Comparison of ENCODE assay signal across 8 cellular contexts in genomic region chr11:66068923-66069714, GRCh38. TPM values are rescaled to one million over a fixed set of nuclear protein-coding genes. Genes with fewer than 3 reads are reported as not detected.
A peak's percentile ranks its signal among the peaks of the same experiment; 100 is the strongest.
DNase-seq lines count a peak whose midpoint lies in the region; ATAC-seq and TF ChIP-seq lines count a peak whose summit lies in the region.

No MANE protein-coding gene starts in this region.

- intact Hi-C loops in Panc1 (cut with micrococcal nuclease; ENCODE audit: unreplicated experiment) (no loop called here), sigmoid colon (cut with DNase I) (no loop called here)

- TF ChIP-seq EP300 in sigmoid colon (IDR thresholded peaks at IDR 0.05), result no peak

- TF ChIP-seq POLR2A in sigmoid colon (IDR thresholded peaks at IDR 0.05), result no peak

- peaks cover 24% of the 10 kb centered on the region for H3K36me3 ChIP-seq in Panc1 (ENCODE audit: control insufficient read depth, insufficient read depth, low read length)
- peaks cover 14 to 54% (median 25%) of the 10 kb centered on the region in 4 donors for H3K36me3 ChIP-seq in sigmoid colon

- ATAC-seq in Panc1, result peak; percentile 44

- H3K27me3 ChIP-seq in Panc1 (ENCODE audit: control insufficient read depth, insufficient read depth, low read length), result no peaks in the 10 kb centered on the region
- H3K27me3 ChIP-seq in sigmoid colon, result no peaks in the 10 kb centered on the region

- CTCF ChIA-PET in Panc1 (lab: Charles Lee), result interaction anchor here (0.6 to 1.3 kb wide), 4 partner anchors 14 to 217 kb away, joined by 3 to 6 read pairs (median 4); no protein-coding TSS in a partner anchor

- peak overlapping the region; percentile 92 for H3K27ac ChIP-seq in Panc1 (ENCODE audit: low read length)
- peak overlapping the region; percentile 88 to 98 (median 97) for H3K27ac ChIP-seq in sigmoid colon

- POLR2A ChIA-PET in Panc1 (lab: Charles Lee), result no interaction called here

- no peaks in the 10 kb centered on the region for H3K9me3 ChIP-seq in Panc1 (ENCODE audit: control insufficient read depth, insufficient read depth, low read depth, low read length)
- no peaks in the 10 kb centered on the region for H3K9me3 ChIP-seq in sigmoid colon

- H3K4me3 ChIP-seq in HFF-Myc (replicated peaks; ENCODE audit: low read depth, low read length) (peak overlapping the region; percentile 61), Panc1 (ENCODE audit: low read depth in 2 of 2, low read length in 2 of 2) (peak overlapping the region; percentile 51 to 73), sigmoid colon (peak overlapping the region; percentile 47 to 100 (median 90))

- peaks cover 27% of the 10 kb centered on the region for H3K4me1 ChIP-seq in Panc1 (ENCODE audit: control insufficient read depth, insufficient read depth, low read length)
- peaks cover 0 to 40% (median 32%) of the 10 kb centered on the region in 4 donors for H3K4me1 ChIP-seq in sigmoid colon

- no TSS peak for BruUV-seq in Panc1 (replicated peaks; lab: Mats Ljungman, UMichigan)

- DNase-seq in ELR (ENCODE audit: low read depth) (peak; percentile 67), HFF-Myc (ENCODE audit: extremely low read depth, low read depth) (no peak), Panc1 (ENCODE audit: low read depth, low spot score) (no peak), astrocyte of the hippocampus (ENCODE audit: low read depth, low spot score) (peak; percentile 75), hepatic stellate cell (ENCODE audit: low spot score) (peak; percentile 67), sigmoid colon (no peak), NCI-H446 treated with DMSO at 0.1 percent for 48 hours (lab: John Stamatoyannopoulos, UW) (no peak), NCI-H510A treated with DMSO at 0.1 percent for 48 hours (lab: John Stamatoyannopoulos, UW) (no peak)

- TF ChIP-seq CTCF in HFF-Myc (IDR thresholded peaks at IDR 0.05; ENCODE audit: low read depth, low read length, missing control alignments) (no peak), Panc1 (IDR thresholded peaks at IDR 0.05) (peak; percentile 26; the same call in 1 of the 2 replicates), sigmoid colon (IDR thresholded peaks at IDR 0.05) (no peak)

- in situ Hi-C loops in Panc1 (cut with HindIII; ENCODE audit: low pct_unique_long_range_greater_than_20kb, low sequenced_read_pairs), result no loop called here

- WGBS in sigmoid colon, 2 donors, result 50 to 53% methylated on average over 14 of the region's 14 CpGs

RNA-seq across cellular contexts. Expression of gene PACS1, which starts 1.0 kb away (rescaled TPM):
- total RNA-seq in Panc1 (2021; ENCODE audit: unreplicated experiment), result 91.8 TPM
- polyA plus RNA-seq in Panc1 (2012; ENCODE audit: insufficient read length), result 106 TPM
- total RNA-seq in sigmoid colon, result 10 to 100 TPM; 16.3 to 75.9 (median 26.5) TPM
- polyA plus RNA-seq in sigmoid colon, result 10 to 100 TPM in 1 of 3 donors, 1 to 10 TPM in 2; 2.1 to 28.0 (median 5.4) TPM

RNA-seq across cellular contexts. Expression of gene SF3B2, which starts 17.0 kb away (rescaled TPM):
- 271 TPM for total RNA-seq in Panc1 (2021; ENCODE audit: unreplicated experiment)
- polyA plus RNA-seq in Panc1 (2012; ENCODE audit: insufficient read length), result 244 TPM
- total RNA-seq in sigmoid colon, result 100 to 1,000 TPM in 2 of 4 donors, 10 to 100 TPM in 2; 75.5 to 122 (median 102) TPM
- 100 to 1,000 TPM in 1 of 3 donors, 10 to 100 TPM in 2; 71.7 to 119 (median 91.9) TPM for polyA plus RNA-seq in sigmoid colon

RNA-seq across cellular contexts. Expression of gene GAL3ST3, which starts 20.2 kb away (rescaled TPM):
- total RNA-seq in Panc1 (2021; ENCODE audit: unreplicated experiment) (not detected), sigmoid colon (not detected)
- not detected for polyA plus RNA-seq in Panc1 (2012; ENCODE audit: insufficient read length)
- under 1 TPM in 1 of 3 donors, not detected in 2; 0.04 TPM for polyA plus RNA-seq in sigmoid colon

RNA-seq across cellular contexts. Expression of gene CATSPER1, which starts 42.8 kb away (rescaled TPM):
- total RNA-seq in Panc1 (2021; ENCODE audit: unreplicated experiment) (0.15 TPM), sigmoid colon (not detected)
- 0.41 TPM for polyA plus RNA-seq in Panc1 (2012; ENCODE audit: insufficient read length)
- polyA plus RNA-seq in sigmoid colon, result under 1 TPM in 1 of 3 donors, not detected in 2; 0.06 TPM

RNA-seq across cellular contexts. Expression of gene CST6, which starts 57.3 kb away (rescaled TPM):
- total RNA-seq in Panc1 (2021; ENCODE audit: unreplicated experiment) (0.23 TPM), sigmoid colon (not detected)
- polyA plus RNA-seq in Panc1 (2012; ENCODE audit: insufficient read length), result not detected
- polyA plus RNA-seq in sigmoid colon, result 1 to 10 TPM in 1 of 3 donors, under 1 TPM in 1, not detected in 1; 0.10 to 1.2 TPM

Comparison
In these comparisons a context has a peak if more than half of its experiments do, and no peak if none do; other contexts are left out.
1. DNase-seq: peak in ELR (single experiment), astrocyte of the hippocampus (single experiment) and hepatic stellate cell (single experiment); none in HFF-Myc (single experiment), Panc1 (single experiment), sigmoid colon (single experiment), NCI-H446 treated with DMSO at 0.1 percent for 48 hours (single experiment) and NCI-H510A treated with DMSO at 0.1 percent for 48 hours (single experiment).
2. Peak in every context shown above with its lines, with median percentiles within 50 percentile points of each other: H3K4me3 ChIP-seq.